Comparison of ENCODE assay signal across 23 cellular contexts in the genomic region with DNA sequence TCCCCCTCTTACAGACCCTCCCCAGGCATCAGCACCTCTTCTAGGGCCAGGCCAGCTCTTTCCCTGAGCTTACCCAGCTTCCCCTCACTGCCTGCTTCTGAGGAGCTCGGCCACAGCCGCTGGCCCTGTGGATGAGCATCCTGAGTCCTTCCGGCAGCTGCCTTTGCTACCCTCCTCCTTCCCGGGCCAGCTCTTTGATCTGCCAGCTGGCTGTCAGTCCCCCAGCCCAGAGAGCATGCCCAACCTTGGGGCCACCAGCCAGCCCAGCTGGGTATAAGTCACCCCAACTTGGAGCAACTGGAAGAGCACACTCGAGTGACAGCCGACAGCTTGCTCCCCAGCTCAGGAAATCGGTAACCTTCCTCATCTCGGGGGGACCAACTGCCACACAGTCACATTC. TPM values are rescaled to one million over a fixed set of nuclear protein-coding genes. Genes with fewer than 3 reads are reported as not detected.
"Had no signal": no experiment of that assay in that cellular context is flagged by ENCODE, and none has a peak within 500 bp of the region (broad histone marks: within the 10 kb centered on the region; RNA-seq: fewer than 3 reads in every experiment).

No MANE protein-coding gene starts in this region.

- H3K4me3 ChIP-seq: coronary artery, left ventricle myocardium inferior, lower lobe of right lung, prostate gland, right atrium auricular region, thoracic aorta, tibial nerve, vagina had no signal

- FAIRE-seq: endometrium had no signal

- H3K27me3 ChIP-seq: right atrium auricular region, tibial nerve, vagina had no signal

- H3K9me3 ChIP-seq: left ventricle myocardium inferior, lower lobe of right lung, prostate gland, right atrium auricular region, thoracic aorta, tibial nerve, vagina had no signal

- DNase-seq: dermis blood vessel endothelial cell; effector memory CD8-positive, alpha-beta T cell; foreskin melanocyte; hypothalamus; immature natural killer cell; islet precursor cell; kidney glomerular epithelial cell; left colon; left ventricle myocardium inferior; lower lobe of right lung; naive B cell; nephron progenitor cell; nucleus accumbens; stimulated activated CD4-positive, alpha-beta T cell treated with anti-CD3 and anti-CD28 coated beads, Interleukin-4, amount 100 ng/mL, for 4 hours; stimulated activated naive B cell treated with anti-CD40 and anti-IgM and Interleukin-4, amounts not matched to agents 10 μg/mL and 1 μg/mL and 100 μg/mL, for 72 hours had no signal

- H3K4me1 ChIP-seq: lower lobe of right lung, prostate gland had no signal

- H3K36me3 ChIP-seq: left ventricle myocardium inferior, lower lobe of right lung, prostate gland, right atrium auricular region, thoracic aorta, vagina had no signal

- ATAC-seq: effector memory CD8-positive, alpha-beta T cell; left colon; lower lobe of right lung; sciatic nerve; stimulated activated naive B cell treated with anti-CD40 and anti-IgM and Interleukin-4, amounts not matched to agents 10 μg/mL and 1 μg/mL and 100 μg/mL, for 72 hours had no signal

- H3K27ac ChIP-seq: coronary artery, left ventricle myocardium inferior, lower lobe of right lung, prostate gland, right atrium auricular region, thoracic aorta, tibial nerve, vagina had no signal

RNA-seq across cellular contexts. Expression of a gene that starts 45.9 kb away (rescaled TPM):
- total RNA-seq: dermis blood vessel endothelial cell, vagina had no signal
